Comparison of ENCODE assay signal across 8 cellular contexts in genomic region chr11:119316729-119317591, GRCh38. TPM values are rescaled to one million over a fixed set of nuclear protein-coding genes. Genes with fewer than 3 reads are reported as not detected.
DNase-seq lines count a peak whose midpoint lies in the region; ATAC-seq and TF ChIP-seq lines count a peak whose summit lies in the region.

MCAM (minus strand) TSS chr11:119317130; CDS start chr11:119317101, 29 bp downstream.

- DNase-seq in activated CD4-positive, alpha-beta T cell treated with anti-CD3 and anti-CD28 coated beads, Interleukin-2, amount 10 ng/mL, durations not matched to agents 24 days and 14 days: peak; percentile 67
- no peak for DNase-seq in activated CD4-positive, alpha-beta T cell treated with anti-CD3 and anti-CD28 coated beads for 1 hour
- DNase-seq in RPMI7951 (ENCODE audit: low read depth) (peak; percentile 27), mesenteric fat pad (ENCODE audit: low spot score) (no peak), tibial nerve (ENCODE audit: low spot score in 2 of 2) (no peak), DMS153 treated with DMSO at 0.1 percent for 48 hours (lab: John Stamatoyannopoulos, UW; ENCODE audit: unreplicated experiment) (no peak)
- no peak for DNase-seq in effector memory CD8-positive, alpha-beta T cell

- peaks cover 0 to 11% (median 0%) of the 10 kb centered on the region in 3 donors for H3K36me3 ChIP-seq in tibial nerve

- H3K9me3 ChIP-seq in tibial nerve: no peaks in the 10 kb centered on the region

- peaks cover 30% of the 10 kb centered on the region for H3K27me3 Mint-ChIP-seq in activated CD4-positive, alpha-beta T cell treated with anti-CD3 and anti-CD28 coated beads, Interleukin-2, amount 10 ng/mL, durations not matched to agents 24 days and 14 days
- H3K27me3 Mint-ChIP-seq in effector memory CD8-positive, alpha-beta T cell: peaks cover 32 to 44% of the 10 kb centered on the region in 2 donors

- peak within 1 kb of the TSS; percentile 60 to 71 (median 65) for H3K4me3 ChIP-seq in tibial nerve

- intact Hi-C loops in activated CD4-positive, alpha-beta T cell treated with anti-CD3 and anti-CD28 coated beads, Interleukin-2, amount 10 ng/mL, durations not matched to agents 24 days and 14 days (cut with micrococcal nuclease): no loop called here

- H3K9me3 Mint-ChIP-seq in activated CD4-positive, alpha-beta T cell treated with anti-CD3 and anti-CD28 coated beads, Interleukin-2, amount 10 ng/mL, durations not matched to agents 24 days and 14 days: no peaks in the 10 kb centered on the region
- no peaks in the 10 kb centered on the region for H3K9me3 Mint-ChIP-seq in effector memory CD8-positive, alpha-beta T cell

- H3K4me1 Mint-ChIP-seq in activated CD4-positive, alpha-beta T cell treated with anti-CD3 and anti-CD28 coated beads, Interleukin-2, amount 10 ng/mL, durations not matched to agents 24 days and 14 days: peaks cover 23% of the 10 kb centered on the region
- H3K4me1 Mint-ChIP-seq in effector memory CD8-positive, alpha-beta T cell (ENCODE audit: low read depth in 2 of 2): peaks cover 19 to 31% of the 10 kb centered on the region in 2 donors

- peak within 1 kb of the TSS; percentile 72 for H3K4me3 Mint-ChIP-seq in activated CD4-positive, alpha-beta T cell treated with anti-CD3 and anti-CD28 coated beads, Interleukin-2, amount 10 ng/mL, durations not matched to agents 24 days and 14 days
- peak within 1 kb of the TSS; percentile 61 to 77 for H3K4me3 Mint-ChIP-seq in effector memory CD8-positive, alpha-beta T cell

- no peak within 1 kb of the TSS for H3K27ac Mint-ChIP-seq in activated CD4-positive, alpha-beta T cell treated with anti-CD3 and anti-CD28 coated beads, Interleukin-2, amount 10 ng/mL, durations not matched to agents 24 days and 14 days
- peak within 1 kb of the TSS in 1 of 2 donors; percentile 29 for H3K27ac Mint-ChIP-seq in effector memory CD8-positive, alpha-beta T cell

- whole genome bisulfite sequencing in tibial nerve, 2 donors: 1 to 3% methylated on average over 20 to 26 of the region's 74 CpGs

- H3K4me1 ChIP-seq in tibial nerve: peaks cover 0 to 84% (median 58%) of the 10 kb centered on the region in 4 donors

- no peak for ATAC-seq in effector memory CD8-positive, alpha-beta T cell (replicated peaks)
- no peak for ATAC-seq in GM19324 (IDR thresholded peaks at IDR 0.05; ENCODE audit: low FRiP score, unreplicated experiment)

- H3K36me3 Mint-ChIP-seq in activated CD4-positive, alpha-beta T cell treated with anti-CD3 and anti-CD28 coated beads, Interleukin-2, amount 10 ng/mL, durations not matched to agents 24 days and 14 days (ENCODE audit: low read depth): no peaks in the 10 kb centered on the region
- H3K36me3 Mint-ChIP-seq in effector memory CD8-positive, alpha-beta T cell (ENCODE audit: insufficient read depth): peaks cover 20% of the 10 kb centered on the region

- TF ChIP-seq POLR2A in tibial nerve (IDR thresholded peaks at IDR 0.05): peak in 1 of 2 donors; percentile 42

- no peak for TF ChIP-seq CTCF in tibial nerve (IDR thresholded peaks at IDR 0.05)

- peaks cover 0 to 31% of the 10 kb centered on the region in 2 donors for H3K27me3 ChIP-seq in tibial nerve

- peak in 1 of 2 donors; percentile 81 for TF ChIP-seq EP300 in tibial nerve (IDR thresholded peaks at IDR 0.05)

- peak within 1 kb of the TSS; percentile 89 to 96 (median 93) for H3K27ac ChIP-seq in tibial nerve

RNA-seq across cellular contexts. Expression of gene MCAM, which starts in this region (rescaled TPM):
- 7.5 and 8.1 TPM in 2 replicates for total RNA-seq in activated CD4-positive, alpha-beta T cell treated with anti-CD3 and anti-CD28 coated beads, Interleukin-2, amount 10 ng/mL, durations not matched to agents 24 days and 14 days
- total RNA-seq in RPMI7951 (2014; rRNA removed; shearing (Covaris generic)): 57.2 and 91.7 TPM in 2 replicates
- total RNA-seq in mesenteric fat pad: 550 TPM
- total RNA-seq in tibial nerve: 1,000 to 10,000 TPM in 1 of 4 donors, 100 to 1,000 TPM in 3; 612 to 1,198 (median 830) TPM

Comparison
In these comparisons a context has a peak if more than half of its experiments do, and no peak if none do; other contexts are left out.
1. DNase-seq: peak in activated CD4-positive, alpha-beta T cell treated with anti-CD3 and anti-CD28 coated beads, Interleukin-2, amount 10 ng/mL, durations not matched to agents 24 days and 14 days (single experiment) and RPMI7951 (single experiment); none in activated CD4-positive, alpha-beta T cell treated with anti-CD3 and anti-CD28 coated beads for 1 hour (single experiment), effector memory CD8-positive, alpha-beta T cell (0 of 3), mesenteric fat pad (single experiment), tibial nerve (0 of 2) and DMS153 treated with DMSO at 0.1 percent for 48 hours (single experiment).